17 cellular contexts compared by ENCODE assay signal in the genomic region with DNA sequence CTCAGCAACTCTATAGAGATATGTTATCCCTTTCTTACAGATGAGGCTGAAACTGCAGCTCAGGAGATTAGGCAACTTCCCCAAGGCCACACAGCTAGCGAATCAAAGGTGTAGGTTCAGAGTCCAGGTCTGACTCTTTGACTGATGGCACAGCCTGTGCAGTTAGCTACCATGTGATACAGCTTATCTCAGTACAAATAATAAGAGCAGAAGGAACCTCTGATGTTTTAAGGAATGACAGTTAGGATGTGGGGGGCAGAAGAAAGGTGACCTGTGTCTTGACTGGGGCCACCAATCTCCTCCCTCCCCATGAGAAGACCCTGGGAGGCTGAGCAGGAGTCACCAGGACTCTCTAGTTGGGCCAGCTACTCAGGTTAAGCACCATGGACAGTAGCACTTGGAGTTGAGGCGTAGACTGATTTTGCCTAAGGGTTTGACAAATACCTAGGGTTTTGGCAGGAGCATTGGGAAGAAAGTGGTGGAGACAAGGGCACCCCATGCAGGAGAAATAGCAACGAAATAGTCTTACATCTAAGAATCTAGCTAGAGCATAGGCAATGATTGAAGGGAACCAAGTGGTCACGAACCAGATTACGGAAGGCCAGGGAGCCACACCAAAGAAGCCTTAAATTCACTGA. TPM values are rescaled to one million over a fixed set of nuclear protein-coding genes. Genes with fewer than 3 reads are reported as not detected.
"Had no signal": no experiment of that assay in that cellular context is flagged by ENCODE, and none has a peak within 500 bp of the region (broad histone marks: within the 10 kb centered on the region; RNA-seq: fewer than 3 reads in every experiment).

No MANE protein-coding gene starts in this region.

- DNase-seq: activated CD4-positive, alpha-beta T cell treated with anti-CD3 and anti-CD28 coated beads for 48 hours; activated CD8-positive, alpha-beta memory T cell treated with anti-CD3 and anti-CD28 coated beads for 24 hours; activated naive CD4-positive, alpha-beta T cell treated with anti-CD3 and anti-CD28 coated beads, Interleukin-2, amount 50 U/mL, for 16 hours; adrenal gland; central memory CD4-positive, alpha-beta T cell; effector CD4-positive, alpha-beta T cell; foreskin melanocyte; head of caudate nucleus; midbrain; naive B cell; thyroid gland had no signal

- H3K9me3 ChIP-seq: adrenal gland, thyroid gland, vagina had no signal

- H3K27ac ChIP-seq: adrenal gland, coronary artery, skin epidermis, thyroid gland, vagina had no signal

- H3K4me3 ChIP-seq: adrenal gland, coronary artery, skin epidermis, thyroid gland, vagina had no signal

- H3K27me3 ChIP-seq: adrenal gland, thyroid gland, vagina had no signal

- ATAC-seq: activated T-helper 17 cell treated with anti-CD3 and anti-CD28 coated beads, Interleukin-2, amount 50 U/mL, for 72 hours had no signal

- H3K36me3 ChIP-seq: adrenal gland, thyroid gland, vagina had no signal

- H3K4me1 ChIP-seq: adrenal gland, thyroid gland, vagina had no signal

RNA-seq across cellular contexts. Expression of a gene that starts 22.8 kb away (rescaled TPM):
- total RNA-seq: activated T-helper 17 cell treated with anti-CD3 and anti-CD28 coated beads, Interleukin-2, amount 50 U/mL, for 72 hours; lower leg skin; vagina had no signal
- polyA plus RNA-seq: keratinocyte had no signal
